ENCODE assay signal across 1 cellular context in the genomic region with DNA sequence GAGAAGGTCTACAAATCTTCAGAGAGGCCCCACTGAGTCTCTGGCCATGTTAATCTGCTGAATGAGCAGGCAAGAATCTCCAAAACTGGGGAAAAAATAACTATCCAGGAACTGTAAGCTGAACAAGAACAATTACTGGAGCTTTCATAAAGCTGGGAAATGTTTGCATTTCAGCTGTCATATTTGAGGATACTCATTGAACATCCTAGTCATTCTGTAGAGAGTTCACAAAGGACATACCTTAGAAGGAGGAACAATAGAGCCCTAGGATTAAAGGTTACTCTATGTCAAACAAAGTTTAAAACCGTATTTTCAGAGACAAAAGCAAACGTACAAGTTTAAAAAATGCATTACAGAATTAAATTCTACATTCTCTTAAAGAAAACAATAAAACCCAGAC.
TF ChIP-seq lines count a peak whose summit lies in the region.

No MANE protein-coding gene starts in this region.

TF ChIP-seq in HepG2, 621 proteins besides CTCF, POLR2A, EP300 and RAD21 (continued from another document):
- no peak for TF ChIP-seq DPF2 (CRISPR knock-in tag; IDR thresholded peaks at IDR 0.05; ENCODE audit: borderline replicate concordance, low read depth)
- TF ChIP-seq JUNB (CRISPR knock-in tag; IDR thresholded peaks at IDR 0.05; ENCODE audit: borderline replicate concordance) = no peak
- no peak for TF ChIP-seq SMAD3 (CRISPR knock-in tag; IDR thresholded peaks at IDR 0.05)
- TF ChIP-seq STAG1 (CRISPR knock-in tag; IDR thresholded peaks at IDR 0.05) = no peak
- TF ChIP-seq, protein P1, sequence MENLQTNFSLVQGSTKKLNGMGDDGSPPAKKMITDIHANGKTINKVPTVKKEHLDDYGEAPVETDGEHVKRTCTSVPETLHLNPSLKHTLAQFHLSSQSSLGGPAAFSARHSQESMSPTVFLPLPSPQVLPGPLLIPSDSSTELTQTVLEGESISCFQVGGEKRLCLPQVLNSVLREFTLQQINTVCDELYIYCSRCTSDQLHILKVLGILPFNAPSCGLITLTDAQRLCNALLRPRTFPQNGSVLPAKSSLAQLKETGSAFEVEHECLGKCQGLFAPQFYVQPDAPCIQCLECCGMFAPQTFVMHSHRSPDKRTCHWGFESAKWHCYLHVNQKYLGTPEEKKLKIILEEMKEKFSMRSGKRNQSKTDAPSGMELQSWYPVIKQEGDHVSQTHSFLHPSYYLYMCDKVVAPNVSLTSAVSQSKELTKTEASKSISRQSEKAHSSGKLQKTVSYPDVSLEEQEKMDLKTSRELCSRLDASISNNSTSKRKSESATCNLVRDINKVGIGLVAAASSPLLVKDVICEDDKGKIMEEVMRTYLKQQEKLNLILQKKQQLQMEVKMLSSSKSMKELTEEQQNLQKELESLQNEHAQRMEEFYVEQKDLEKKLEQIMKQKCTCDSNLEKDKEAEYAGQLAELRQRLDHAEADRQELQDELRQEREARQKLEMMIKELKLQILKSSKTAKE (CRISPR knock-in tag; IDR thresholded peaks at IDR 0.05; ENCODE audit: borderline replicate concordance) = no peak
- no peak for TF ChIP-seq PHF8 (CRISPR knock-in tag; IDR thresholded peaks at IDR 0.05)
- TF ChIP-seq BCL6 (CRISPR knock-in tag; IDR thresholded peaks at IDR 0.05) = peak; percentile 87
- TF ChIP-seq PCBP1 (IDR thresholded peaks at IDR 0.05; ENCODE audit: borderline replicate concordance, low read depth, low read length) = no peak
- no peak for TF ChIP-seq SP2 (CRISPR knock-in tag; IDR thresholded peaks at IDR 0.05)
- TF ChIP-seq TRIM24 (CRISPR knock-in tag; IDR thresholded peaks at IDR 0.05) = no peak
- TF ChIP-seq ISX (CRISPR knock-in tag; conservative IDR thresholded peaks at IDR 0.05) = no peak
- TF ChIP-seq, protein P2, sequence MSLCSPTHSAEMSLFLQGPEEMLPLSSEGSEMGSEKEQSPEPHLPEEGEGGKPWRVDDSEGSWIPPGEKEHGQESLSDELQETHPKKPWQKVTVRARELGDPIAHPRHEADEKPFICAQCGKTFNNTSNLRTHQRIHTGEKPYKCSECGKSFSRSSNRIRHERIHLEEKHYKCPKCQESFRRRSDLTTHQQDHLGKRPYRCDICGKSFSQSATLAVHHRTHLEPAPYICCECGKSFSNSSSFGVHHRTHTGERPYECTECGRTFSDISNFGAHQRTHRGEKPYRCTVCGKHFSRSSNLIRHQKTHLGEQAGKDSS (CRISPR knock-in tag; IDR thresholded peaks at IDR 0.05; ENCODE audit: borderline replicate concordance, low read depth) = no peak
- peak; percentile 77 for TF ChIP-seq SOX13 (IDR thresholded peaks at IDR 0.05)
- TF ChIP-seq SOX13 (CRISPR knock-in tag; conservative IDR thresholded peaks at IDR 0.05 in 1 of 2, IDR thresholded peaks at IDR 0.05 in 1 of 2) = peak in 1 of 2 experiments; percentile 96; a peak in 2 of 4 replicates
- no peak for TF ChIP-seq MAFK (conservative IDR thresholded peaks at IDR 0.05 in 1 of 2, IDR thresholded peaks at IDR 0.05 in 1 of 2; ENCODE audit: low read length in 2 of 2)
- no peak for TF ChIP-seq TBX3 (IDR thresholded peaks at IDR 0.05; ENCODE audit: borderline replicate concordance)
- TF ChIP-seq SOX6 (IDR thresholded peaks at IDR 0.05) = no peak
- peak; percentile 82 for TF ChIP-seq SOX6 (CRISPR knock-in tag; IDR thresholded peaks at IDR 0.05)
- no peak for TF ChIP-seq GATAD2A (CRISPR knock-in tag; IDR thresholded peaks at IDR 0.05)
- peak; percentile 38; the same call in 1 of the 2 replicates for TF ChIP-seq RARA (CRISPR knock-in tag; IDR thresholded peaks at IDR 0.05)
- no peak for TF ChIP-seq ZNF143 (CRISPR knock-in tag; IDR thresholded peaks at IDR 0.05)
- TF ChIP-seq, protein P3, sequence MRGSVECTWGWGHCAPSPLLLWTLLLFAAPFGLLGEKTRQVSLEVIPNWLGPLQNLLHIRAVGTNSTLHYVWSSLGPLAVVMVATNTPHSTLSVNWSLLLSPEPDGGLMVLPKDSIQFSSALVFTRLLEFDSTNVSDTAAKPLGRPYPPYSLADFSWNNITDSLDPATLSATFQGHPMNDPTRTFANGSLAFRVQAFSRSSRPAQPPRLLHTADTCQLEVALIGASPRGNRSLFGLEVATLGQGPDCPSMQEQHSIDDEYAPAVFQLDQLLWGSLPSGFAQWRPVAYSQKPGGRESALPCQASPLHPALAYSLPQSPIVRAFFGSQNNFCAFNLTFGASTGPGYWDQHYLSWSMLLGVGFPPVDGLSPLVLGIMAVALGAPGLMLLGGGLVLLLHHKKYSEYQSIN (CRISPR knock-in tag; IDR thresholded peaks at IDR 0.05; ENCODE audit: borderline replicate concordance) = no peak
- TF ChIP-seq RFX3 (CRISPR knock-in tag; IDR thresholded peaks at IDR 0.05) = no peak
- TF ChIP-seq, protein P4, sequence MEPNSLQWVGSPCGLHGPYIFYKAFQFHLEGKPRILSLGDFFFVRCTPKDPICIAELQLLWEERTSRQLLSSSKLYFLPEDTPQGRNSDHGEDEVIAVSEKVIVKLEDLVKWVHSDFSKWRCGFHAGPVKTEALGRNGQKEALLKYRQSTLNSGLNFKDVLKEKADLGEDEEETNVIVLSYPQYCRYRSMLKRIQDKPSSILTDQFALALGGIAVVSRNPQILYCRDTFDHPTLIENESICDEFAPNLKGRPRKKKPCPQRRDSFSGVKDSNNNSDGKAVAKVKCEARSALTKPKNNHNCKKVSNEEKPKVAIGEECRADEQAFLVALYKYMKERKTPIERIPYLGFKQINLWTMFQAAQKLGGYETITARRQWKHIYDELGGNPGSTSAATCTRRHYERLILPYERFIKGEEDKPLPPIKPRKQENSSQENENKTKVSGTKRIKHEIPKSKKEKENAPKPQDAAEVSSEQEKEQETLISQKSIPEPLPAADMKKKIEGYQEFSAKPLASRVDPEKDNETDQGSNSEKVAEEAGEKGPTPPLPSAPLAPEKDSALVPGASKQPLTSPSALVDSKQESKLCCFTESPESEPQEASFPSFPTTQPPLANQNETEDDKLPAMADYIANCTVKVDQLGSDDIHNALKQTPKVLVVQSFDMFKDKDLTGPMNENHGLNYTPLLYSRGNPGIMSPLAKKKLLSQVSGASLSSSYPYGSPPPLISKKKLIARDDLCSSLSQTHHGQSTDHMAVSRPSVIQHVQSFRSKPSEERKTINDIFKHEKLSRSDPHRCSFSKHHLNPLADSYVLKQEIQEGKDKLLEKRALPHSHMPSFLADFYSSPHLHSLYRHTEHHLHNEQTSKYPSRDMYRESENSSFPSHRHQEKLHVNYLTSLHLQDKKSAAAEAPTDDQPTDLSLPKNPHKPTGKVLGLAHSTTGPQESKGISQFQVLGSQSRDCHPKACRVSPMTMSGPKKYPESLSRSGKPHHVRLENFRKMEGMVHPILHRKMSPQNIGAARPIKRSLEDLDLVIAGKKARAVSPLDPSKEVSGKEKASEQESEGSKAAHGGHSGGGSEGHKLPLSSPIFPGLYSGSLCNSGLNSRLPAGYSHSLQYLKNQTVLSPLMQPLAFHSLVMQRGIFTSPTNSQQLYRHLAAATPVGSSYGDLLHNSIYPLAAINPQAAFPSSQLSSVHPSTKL (CRISPR knock-in tag; IDR thresholded peaks at IDR 0.05) = 0 out of 2 replicates have a peak, but pooled peaks have one; percentile 22
- TF ChIP-seq, protein P5, sequence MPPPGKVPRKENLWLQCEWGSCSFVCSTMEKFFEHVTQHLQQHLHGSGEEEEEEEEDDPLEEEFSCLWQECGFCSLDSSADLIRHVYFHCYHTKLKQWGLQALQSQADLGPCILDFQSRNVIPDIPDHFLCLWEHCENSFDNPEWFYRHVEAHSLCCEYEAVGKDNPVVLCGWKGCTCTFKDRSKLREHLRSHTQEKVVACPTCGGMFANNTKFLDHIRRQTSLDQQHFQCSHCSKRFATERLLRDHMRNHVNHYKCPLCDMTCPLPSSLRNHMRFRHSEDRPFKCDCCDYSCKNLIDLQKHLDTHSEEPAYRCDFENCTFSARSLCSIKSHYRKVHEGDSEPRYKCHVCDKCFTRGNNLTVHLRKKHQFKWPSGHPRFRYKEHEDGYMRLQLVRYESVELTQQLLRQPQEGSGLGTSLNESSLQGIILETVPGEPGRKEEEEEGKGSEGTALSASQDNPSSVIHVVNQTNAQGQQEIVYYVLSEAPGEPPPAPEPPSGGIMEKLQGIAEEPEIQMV (CRISPR knock-in tag; IDR thresholded peaks at IDR 0.05; ENCODE audit: low read depth) = no peak
- no peak for TF ChIP-seq NCOA5 (CRISPR knock-in tag; IDR thresholded peaks at IDR 0.05)
- TF ChIP-seq ZNF839 (CRISPR knock-in tag; IDR thresholded peaks at IDR 0.05; ENCODE audit: borderline replicate concordance) = no peak
- TF ChIP-seq ZFP37 (CRISPR knock-in tag; IDR thresholded peaks at IDR 0.05; ENCODE audit: borderline replicate concordance) = no peak
- no peak for TF ChIP-seq MTA1 (CRISPR knock-in tag; IDR thresholded peaks at IDR 0.05; ENCODE audit: borderline replicate concordance)
- TF ChIP-seq SOX5 (CRISPR knock-in tag; IDR thresholded peaks at IDR 0.05; ENCODE audit: borderline replicate concordance) = peak; percentile 92
- TF ChIP-seq, protein P6, sequence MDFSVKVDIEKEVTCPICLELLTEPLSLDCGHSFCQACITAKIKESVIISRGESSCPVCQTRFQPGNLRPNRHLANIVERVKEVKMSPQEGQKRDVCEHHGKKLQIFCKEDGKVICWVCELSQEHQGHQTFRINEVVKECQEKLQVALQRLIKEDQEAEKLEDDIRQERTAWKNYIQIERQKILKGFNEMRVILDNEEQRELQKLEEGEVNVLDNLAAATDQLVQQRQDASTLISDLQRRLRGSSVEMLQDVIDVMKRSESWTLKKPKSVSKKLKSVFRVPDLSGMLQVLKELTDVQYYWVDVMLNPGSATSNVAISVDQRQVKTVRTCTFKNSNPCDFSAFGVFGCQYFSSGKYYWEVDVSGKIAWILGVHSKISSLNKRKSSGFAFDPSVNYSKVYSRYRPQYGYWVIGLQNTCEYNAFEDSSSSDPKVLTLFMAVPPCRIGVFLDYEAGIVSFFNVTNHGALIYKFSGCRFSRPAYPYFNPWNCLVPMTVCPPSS (IDR thresholded peaks at IDR 0.05) = no peak
- no peak for TF ChIP-seq BORCS8-MEF2B (CRISPR knock-in tag; IDR thresholded peaks at IDR 0.05)
- no peak for TF ChIP-seq BRD4 (CRISPR knock-in tag; IDR thresholded peaks at IDR 0.05)
- no peak for TF ChIP-seq PHF20 (CRISPR knock-in tag; IDR thresholded peaks at IDR 0.05)
- TF ChIP-seq EEA1 (CRISPR knock-in tag; IDR thresholded peaks at IDR 0.05; ENCODE audit: borderline replicate concordance) = no peak
